17 cellular contexts compared by ENCODE assay signal in the genomic region with DNA sequence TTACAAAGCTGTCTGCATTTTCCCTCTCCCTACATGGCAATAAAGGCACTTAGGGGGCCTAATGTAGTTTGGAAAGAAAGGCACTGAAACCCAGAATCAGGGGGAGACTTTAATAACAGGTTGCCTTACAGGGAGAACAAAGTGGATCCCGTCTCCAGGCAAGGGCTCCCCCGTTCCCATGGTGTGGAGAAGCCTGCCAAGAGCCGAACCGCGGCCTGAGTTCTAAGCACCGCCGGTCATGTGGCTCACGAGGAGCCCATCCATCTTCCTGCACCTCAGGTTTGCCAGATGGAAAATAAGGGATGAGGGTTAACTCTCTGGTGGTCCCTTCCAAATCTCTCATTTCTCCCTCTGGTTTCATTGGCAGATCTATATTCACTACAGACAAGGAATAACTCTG. TPM values are rescaled to one million over a fixed set of nuclear protein-coding genes. Genes with fewer than 3 reads are reported as not detected.
DNase-seq lines count a peak whose midpoint lies in the region; ATAC-seq, FAIRE-seq and TF ChIP-seq lines count a peak whose summit lies in the region.
"Had no signal": no experiment of that assay in that cellular context is flagged by ENCODE, and none has a peak within 500 bp of the region (broad histone marks: within the 10 kb centered on the region; RNA-seq: fewer than 3 reads in every experiment).

No MANE protein-coding gene starts in this region.

- no peak for FAIRE-seq in urothelium cell line (lab: Jason Lieb, UNC)

- H3K4me3 ChIP-seq in dorsolateral prefrontal cortex, result peak overlapping the region in 1 of 59 donors; percentile 6
- no peak overlapping the region for H3K4me3 ChIP-seq in CD8-positive, alpha-beta T cell (ENCODE audit: low read depth, low read length)
- H3K4me3 ChIP-seq: GM23248, HAP-1 had no signal

- no peak for ATAC-seq in CD8-positive, alpha-beta T cell

- no peaks in the 10 kb centered on the region for H3K4me1 ChIP-seq in CD8-positive, alpha-beta T cell (ENCODE audit: insufficient read depth, low read length)
- H3K4me1 ChIP-seq: HAP-1 had no signal

- no peaks in the 10 kb centered on the region for H3K4me1 Mint-ChIP-seq in CD8-positive, alpha-beta T cell (ENCODE audit: low read depth)
- H3K4me1 Mint-ChIP-seq: B cell had no signal

- H3K27ac Mint-ChIP-seq in CD8-positive, alpha-beta T cell, result no peak overlapping the region
- H3K27ac Mint-ChIP-seq: B cell; CD4-positive, alpha-beta T cell had no signal

- no peaks in the 10 kb centered on the region for H3K9me3 ChIP-seq in CD8-positive, alpha-beta T cell (ENCODE audit: low read length)
- H3K9me3 ChIP-seq: HAP-1 had no signal

- H3K27ac ChIP-seq in dorsolateral prefrontal cortex, result peak overlapping the region in 48 of 59 donors; percentile 1 to 78 (median 55)
- H3K27ac ChIP-seq in temporal lobe (ENCODE audit: low read depth, low read length), result peak overlapping the region; percentile 1
- H3K27ac ChIP-seq in CD8-positive, alpha-beta T cell (ENCODE audit: low read depth, low read length), result no peak overlapping the region
- H3K27ac ChIP-seq: C4-2B, GM23248 had no signal

- CTCF ChIA-PET in CD8-positive, alpha-beta T cell (lab: Charles Lee), result no interaction called here

- no peaks in the 10 kb centered on the region for H3K36me3 ChIP-seq in CD8-positive, alpha-beta T cell (ENCODE audit: insufficient read depth, low read length)
- H3K36me3 ChIP-seq: HAP-1 had no signal

- H3K27me3 Mint-ChIP-seq in CD8-positive, alpha-beta T cell (ENCODE audit: low read depth), result peaks cover 8% of the 10 kb centered on the region

- in situ Hi-C loops in GM13976 (cut with MboI; ENCODE audit: low sequenced_read_pairs, unreplicated experiment), result no loop called here

- no peaks in the 10 kb centered on the region for H3K27me3 ChIP-seq in dorsolateral prefrontal cortex
- H3K27me3 ChIP-seq in CD8-positive, alpha-beta T cell (ENCODE audit: insufficient read depth, low read length), result no peaks in the 10 kb centered on the region

- intact Hi-C loops in dorsolateral prefrontal cortex (cut with DNase I), result loop anchor here in 1 of 2 donors (10.0 kb wide), 1 partner anchor 638 kb away; no protein-coding TSS in a partner anchor
- intact Hi-C loops in CD8-positive, alpha-beta T cell (cut with DNase I, micrococcal nuclease), result no loop called here

- no peaks in the 10 kb centered on the region for H3K36me3 Mint-ChIP-seq in CD8-positive, alpha-beta T cell

- TF ChIP-seq CTCF in dorsolateral prefrontal cortex (IDR thresholded peaks at IDR 0.05 in 54 of 56, conservative IDR thresholded peaks at IDR 0.05 in 2 of 56; ENCODE audit: low read depth in 1 of 56, partially characterized antibody in 56 of 56) (no peak), GM13976 (IDR thresholded peaks at IDR 0.05; ENCODE audit: borderline replicate concordance, control extremely low read depth, extremely low read depth, insufficient read depth, missing control alignments) (no peak)
- no peak for TF ChIP-seq CTCF in CD8-positive, alpha-beta T cell (IDR thresholded peaks at IDR 0.05)

- DNase-seq in NCI-H2227 treated with DMSO at 0.1 percent for 48 hours (lab: John Stamatoyannopoulos, UW) (peak; percentile 46), NCI-H2227 (lab: John Stamatoyannopoulos, UW; ENCODE audit: unreplicated experiment) (no peak), dorsolateral prefrontal cortex (peak in 1 of 10 donors; percentile 42), putamen (ENCODE audit: low spot score) (peak; percentile 22), GM13976 (ENCODE audit: low spot score) (no peak), urothelium cell line (ENCODE audit: low spot score) (no peak)
- DNase-seq in CD8-positive, alpha-beta T cell, result no peak
- DNase-seq: 8988T; CD4-positive, alpha-beta T cell; DMS153; DMS79; GF-D8; GM23248 had no signal

- no peaks in the 10 kb centered on the region for H3K9me3 Mint-ChIP-seq in CD8-positive, alpha-beta T cell
- H3K9me3 Mint-ChIP-seq: CD4-positive, alpha-beta T cell had no signal

- no peak overlapping the region for H3K4me3 Mint-ChIP-seq in CD8-positive, alpha-beta T cell
- H3K4me3 Mint-ChIP-seq: B cell; CD4-positive, alpha-beta T cell had no signal

- POLR2A ChIA-PET in CD8-positive, alpha-beta T cell (lab: Charles Lee), result no interaction called here

RNA-seq across cellular contexts. Expression of gene RORA, which starts 31.9 kb away (rescaled TPM):
- total RNA-seq in dorsolateral prefrontal cortex (100 to 1,000 TPM in 6 of 120 experiments, 10 to 100 TPM in 114; 42.1 to 143 (median 70.5) TPM), temporal lobe (15.5 TPM)
- 100 to 1,000 TPM; 192 to 199 TPM for total RNA-seq in CD8-positive, alpha-beta T cell

Comparison
In these comparisons a context has a peak if more than half of its experiments do, and no peak if none do; other contexts are left out.
1. DNase-seq: peak in NCI-H2227 treated with DMSO at 0.1 percent for 48 hours (single experiment) and putamen (single experiment); none in NCI-H2227 (single experiment), CD8-positive, alpha-beta T cell (0 of 7), GM13976 (single experiment) and urothelium cell line (single experiment).